Comparison of ENCODE assay signal across 8 cellular contexts in genomic region chr22:23219787-23220484, GRCh38. TPM values are rescaled to one million over a fixed set of nuclear protein-coding genes. Genes with fewer than 3 reads are reported as not detected.
DNase-seq lines count a peak whose midpoint lies in the region; ATAC-seq and TF ChIP-seq lines count a peak whose summit lies in the region.

No MANE protein-coding gene starts in this region.

- peak overlapping the region; percentile 59 for H3K27ac ChIP-seq in effector memory CD4-positive, alpha-beta T cell (ENCODE audit: insufficient read depth, low read length, poor library complexity, severe bottlenecking)

- intact Hi-C loops in sciatic nerve (cut with DNase I) = no loop called here

- in situ Hi-C loops in GM13977 (cut with MboI; ENCODE audit: low pct_unique_long_range_greater_than_20kb, low sequenced_read_pairs, unreplicated experiment) = no loop called here

- H3K4me3 ChIP-seq in effector memory CD4-positive, alpha-beta T cell (ENCODE audit: insufficient read depth, low read depth, low read length, poor library complexity, severe bottlenecking) = no peak overlapping the region

- H3K4me1 ChIP-seq in effector memory CD4-positive, alpha-beta T cell (ENCODE audit: control insufficient read depth, insufficient read depth, low read length, poor library complexity, severe bottlenecking) = peaks cover 90% of the 10 kb centered on the region

- DNase-seq in A172 (ENCODE audit: low spot score) (peak; percentile 19), GM13977 (ENCODE audit: low spot score) (peak; percentile 56), HT-29 (ENCODE audit: low spot score) (peak; percentile 31), sciatic nerve (ENCODE audit: low spot score) (no peak), cerebellar cortex (ENCODE audit: low spot score) (no peak)
- peak; percentile 26 for DNase-seq in activated CD4-positive, alpha-beta T cell treated with anti-CD3 and anti-CD28 coated beads for 1 hour
- DNase-seq in effector memory CD4-positive, alpha-beta T cell = peak in 1 of 3 donors; percentile 28

- no peak for TF ChIP-seq CTCF in GM13977 (IDR thresholded peaks at IDR 0.05; ENCODE audit: extremely low read depth, insufficient read depth, missing control alignments)

- ATAC-seq in sciatic nerve = peak; percentile 6
- no peak for ATAC-seq in GM18520 (IDR thresholded peaks at IDR 0.05; ENCODE audit: unreplicated experiment)

- H3K36me3 ChIP-seq in effector memory CD4-positive, alpha-beta T cell (ENCODE audit: control insufficient read depth, insufficient read depth, low read length) = no peaks in the 10 kb centered on the region

- no peaks in the 10 kb centered on the region for H3K27me3 ChIP-seq in effector memory CD4-positive, alpha-beta T cell (replicated peaks; ENCODE audit: control insufficient read depth, insufficient read depth, low read length, poor library complexity, severe bottlenecking)

- no peaks in the 10 kb centered on the region for H3K9me3 ChIP-seq in effector memory CD4-positive, alpha-beta T cell (ENCODE audit: control insufficient read depth, low read length)

RNA-seq across cellular contexts. Expression of gene BCR, which starts 39.6 kb away (rescaled TPM):
- 12.1 and 28.1 TPM in 2 replicates for total RNA-seq in A172 (2014; rRNA removed; shearing (Covaris generic))
- 60.3 and 69.1 TPM in 2 replicates for total RNA-seq in HT-29 (2014; rRNA removed; shearing (Covaris generic))
- total RNA-seq in sciatic nerve = 101 TPM

Comparison
In these comparisons a context has a peak if more than half of its experiments do, and no peak if none do; other contexts are left out.
1. DNase-seq: peak in A172 (single experiment), GM13977 (single experiment), HT-29 (single experiment) and activated CD4-positive, alpha-beta T cell treated with anti-CD3 and anti-CD28 coated beads for 1 hour (single experiment); none in sciatic nerve (single experiment) and cerebellar cortex (single experiment).